ENCODE assay signal across 11 cellular contexts in genomic region chr9:16794871-16795639, GRCh38.
DNase-seq lines count a peak whose midpoint lies in the region; ATAC-seq lines count a peak whose summit lies in the region.
"Had no signal": no experiment of that assay in that cellular context is flagged by ENCODE, and none has a peak within 500 bp of the region (broad histone marks: within the 10 kb centered on the region; RNA-seq: fewer than 3 reads in every experiment).

No MANE protein-coding gene starts in this region.

- DNase-seq in EL (peak; percentile 88), amniotic epithelial cell (ENCODE audit: low read depth) (peak; percentile 76), left cardiac atrium (peak; percentile 51), sciatic nerve (ENCODE audit: low spot score) (no peak), NAMALWA (ENCODE audit: low spot score) (no peak), GF-D8 (lab: John Stamatoyannopoulos, UW) (no peak)
- DNase-seq in activated CD4-positive, alpha-beta T cell treated with anti-CD3 and anti-CD28 coated beads for 1 hour = no peak
- DNase-seq: cortex of kidney, NCI-H2107 had no signal

- ATAC-seq in left cardiac atrium = peak; percentile 87 to 88
- peak; percentile 91 for ATAC-seq in sciatic nerve
- no peak for ATAC-seq in HG03139 (IDR thresholded peaks at IDR 0.05; ENCODE audit: unreplicated experiment)
- ATAC-seq: activated T-helper 17 cell treated with anti-CD3 and anti-CD28 coated beads, Interleukin-2, amount 50 U/mL, for 72 hours had no signal

- intact Hi-C loops in left cardiac atrium (cut with DNase I) (no loop called here), sciatic nerve (cut with DNase I) (no loop called here)

Comparison
In these comparisons a context has a peak if more than half of its experiments do, and no peak if none do; other contexts are left out.
1. DNase-seq: peak in EL (single experiment), amniotic epithelial cell (single experiment) and left cardiac atrium (single experiment); none in sciatic nerve (single experiment), NAMALWA (single experiment), activated CD4-positive, alpha-beta T cell treated with anti-CD3 and anti-CD28 coated beads for 1 hour (single experiment) and GF-D8 (single experiment).